9 cellular contexts compared by ENCODE assay signal in the genomic region with DNA sequence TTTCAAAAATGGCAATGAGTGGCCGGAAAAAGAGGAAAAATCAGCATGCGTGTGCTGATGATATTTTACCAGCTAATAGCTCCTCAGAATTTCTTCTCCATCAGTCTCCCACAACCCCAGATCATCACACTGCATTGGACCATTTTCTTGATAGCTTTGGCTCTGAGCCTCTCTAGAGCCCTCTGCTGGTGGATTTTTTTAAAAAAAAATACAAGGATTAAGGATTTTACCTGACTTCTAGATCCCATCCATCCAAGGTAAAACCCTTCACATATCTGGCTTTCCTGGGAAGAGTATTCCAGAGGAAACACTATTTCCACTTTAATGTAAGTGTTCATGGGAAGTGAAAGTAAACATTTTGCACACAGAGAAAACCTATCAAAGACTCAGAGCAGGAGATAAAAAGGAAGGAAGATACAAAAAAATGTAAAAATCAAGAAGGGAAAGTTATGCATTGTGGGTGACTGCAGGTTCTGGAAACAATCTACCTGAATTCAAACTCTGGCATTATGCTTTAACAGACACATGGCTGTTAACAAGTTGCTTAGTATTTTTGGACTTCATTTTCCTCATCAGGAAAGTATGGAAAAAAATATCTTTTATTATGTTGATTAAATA.
A peak's percentile ranks its signal among the peaks of the same experiment; 100 is the strongest.
DNase-seq lines count a peak whose midpoint lies in the region; ATAC-seq and TF ChIP-seq lines count a peak whose summit lies in the region.
"Had no signal": no experiment of that assay in that cellular context is flagged by ENCODE, and none has a peak within 500 bp of the region (broad histone marks: within the 10 kb centered on the region; RNA-seq: fewer than 3 reads in every experiment).

No MANE protein-coding gene starts in this region.

- no peaks in the 10 kb centered on the region for H3K9me3 ChIP-seq in esophagus muscularis mucosa
- no peaks in the 10 kb centered on the region for H3K9me3 ChIP-seq in thoracic aorta

- DNase-seq in NOMO-1 treated with DMSO at 0.1 percent for 48 hours (lab: John Stamatoyannopoulos, UW; ENCODE audit: unreplicated experiment) (peak; percentile 5), NOMO-1 (lab: John Stamatoyannopoulos, UW; ENCODE audit: unreplicated experiment in 2 of 2) (no peak), NCI-H526 treated with DMSO at 0.1 percent for 48 hours (lab: John Stamatoyannopoulos, UW) (peak; percentile 3), esophagus muscularis mucosa (ENCODE audit: extremely low spot score) (no peak), thoracic aorta (ENCODE audit: low spot score) (no peak), NCI-H1092 (lab: John Stamatoyannopoulos, UW) (no peak)
- no peak for DNase-seq in activated CD4-positive, alpha-beta memory T cell treated with anti-CD3 and anti-CD28 coated beads, Interleukin-2, amount 10 ng/mL, durations not matched to agents 7 days and 5 days
- DNase-seq: immature natural killer cell had no signal

- no peaks in the 10 kb centered on the region for H3K4me1 ChIP-seq in esophagus muscularis mucosa
- H3K4me1 ChIP-seq in thoracic aorta (ENCODE audit: control insufficient read depth in 1 of 2, low read depth in 2 of 2): no peaks in the 10 kb centered on the region

- POLR2A ChIA-PET in activated CD4-positive, alpha-beta memory T cell treated with anti-CD3 and anti-CD28 coated beads, Interleukin-2, amount 10 ng/mL, durations not matched to agents 7 days and 5 days (lab: Charles Lee): no interaction called here

- intact Hi-C loops in esophagus muscularis mucosa (cut with DNase I): no loop called here

- H3K36me3 Mint-ChIP-seq in activated CD4-positive, alpha-beta memory T cell treated with anti-CD3 and anti-CD28 coated beads, Interleukin-2, amount 10 ng/mL, durations not matched to agents 7 days and 5 days (ENCODE audit: low read depth): no peaks in the 10 kb centered on the region
- H3K36me3 Mint-ChIP-seq: immature natural killer cell had no signal

- no peak overlapping the region for H3K4me3 Mint-ChIP-seq in activated CD4-positive, alpha-beta memory T cell treated with anti-CD3 and anti-CD28 coated beads, Interleukin-2, amount 10 ng/mL, durations not matched to agents 7 days and 5 days
- H3K4me3 Mint-ChIP-seq: immature natural killer cell had no signal

- H3K4me1 Mint-ChIP-seq in activated CD4-positive, alpha-beta memory T cell treated with anti-CD3 and anti-CD28 coated beads, Interleukin-2, amount 10 ng/mL, durations not matched to agents 7 days and 5 days: no peaks in the 10 kb centered on the region
- H3K4me1 Mint-ChIP-seq: immature natural killer cell had no signal

- TF ChIP-seq EP300 in esophagus muscularis mucosa (IDR thresholded peaks at IDR 0.05): no peak

- H3K27ac Mint-ChIP-seq in activated CD4-positive, alpha-beta memory T cell treated with anti-CD3 and anti-CD28 coated beads, Interleukin-2, amount 10 ng/mL, durations not matched to agents 7 days and 5 days: no peak overlapping the region
- H3K27ac Mint-ChIP-seq: immature natural killer cell had no signal

- no peaks in the 10 kb centered on the region for H3K9me3 Mint-ChIP-seq in activated CD4-positive, alpha-beta memory T cell treated with anti-CD3 and anti-CD28 coated beads, Interleukin-2, amount 10 ng/mL, durations not matched to agents 7 days and 5 days

- H3K27me3 ChIP-seq in esophagus muscularis mucosa (no peaks in the 10 kb centered on the region), thoracic aorta (replicated peaks; ENCODE audit: insufficient read depth) (no peaks in the 10 kb centered on the region)

- no peak for TF ChIP-seq POLR2A in esophagus muscularis mucosa (IDR thresholded peaks at IDR 0.05; ENCODE audit: low read depth)

- no peak overlapping the region for H3K4me3 ChIP-seq in esophagus muscularis mucosa
- no peak overlapping the region for H3K4me3 ChIP-seq in thoracic aorta

- WGBS in esophagus muscularis mucosa: 90% methylated on average over 2 of the region's 2 CpGs

- H3K36me3 ChIP-seq in esophagus muscularis mucosa (no peaks in the 10 kb centered on the region), thoracic aorta (no peaks in the 10 kb centered on the region)

- peak in 2 of 3 experiments; percentile 22 to 41 for TF ChIP-seq CTCF in esophagus muscularis mucosa (IDR thresholded peaks at IDR 0.05)
- peak; percentile 12 for TF ChIP-seq CTCF in thoracic aorta (IDR thresholded peaks at IDR 0.05)

- no peaks in the 10 kb centered on the region for H3K27me3 Mint-ChIP-seq in activated CD4-positive, alpha-beta memory T cell treated with anti-CD3 and anti-CD28 coated beads, Interleukin-2, amount 10 ng/mL, durations not matched to agents 7 days and 5 days

- CTCF ChIA-PET in activated CD4-positive, alpha-beta memory T cell treated with anti-CD3 and anti-CD28 coated beads, Interleukin-2, amount 10 ng/mL, durations not matched to agents 7 days and 5 days (lab: Charles Lee): interaction anchor here (0.5 to 1.7 kb wide), 3 partner anchors 13 to 96 kb away, joined by 3 read pairs; no protein-coding TSS in a partner anchor

- H3K27ac ChIP-seq in esophagus muscularis mucosa (replicated peaks in 1 of 4) (no peak overlapping the region), thoracic aorta (no peak overlapping the region)

- ATAC-seq in thoracic aorta (ENCODE audit: insufficient number of reproducible peaks, low FRiP score, low read depth): no peak
- no peak for ATAC-seq in HG03196 (IDR thresholded peaks at IDR 0.05; ENCODE audit: unreplicated experiment)

Comparison
In these comparisons a context has a peak if more than half of its experiments do, and no peak if none do; other contexts are left out.
1. DNase-seq: peak in NOMO-1 treated with DMSO at 0.1 percent for 48 hours (single experiment) and NCI-H526 treated with DMSO at 0.1 percent for 48 hours (single experiment); none in NOMO-1 (0 of 2), esophagus muscularis mucosa (single experiment), thoracic aorta (single experiment), activated CD4-positive, alpha-beta memory T cell treated with anti-CD3 and anti-CD28 coated beads, Interleukin-2, amount 10 ng/mL, durations not matched to agents 7 days and 5 days (single experiment) and NCI-H1092 (single experiment).